Comparison of ENCODE assay signal across 10 cellular contexts in the genomic region with DNA sequence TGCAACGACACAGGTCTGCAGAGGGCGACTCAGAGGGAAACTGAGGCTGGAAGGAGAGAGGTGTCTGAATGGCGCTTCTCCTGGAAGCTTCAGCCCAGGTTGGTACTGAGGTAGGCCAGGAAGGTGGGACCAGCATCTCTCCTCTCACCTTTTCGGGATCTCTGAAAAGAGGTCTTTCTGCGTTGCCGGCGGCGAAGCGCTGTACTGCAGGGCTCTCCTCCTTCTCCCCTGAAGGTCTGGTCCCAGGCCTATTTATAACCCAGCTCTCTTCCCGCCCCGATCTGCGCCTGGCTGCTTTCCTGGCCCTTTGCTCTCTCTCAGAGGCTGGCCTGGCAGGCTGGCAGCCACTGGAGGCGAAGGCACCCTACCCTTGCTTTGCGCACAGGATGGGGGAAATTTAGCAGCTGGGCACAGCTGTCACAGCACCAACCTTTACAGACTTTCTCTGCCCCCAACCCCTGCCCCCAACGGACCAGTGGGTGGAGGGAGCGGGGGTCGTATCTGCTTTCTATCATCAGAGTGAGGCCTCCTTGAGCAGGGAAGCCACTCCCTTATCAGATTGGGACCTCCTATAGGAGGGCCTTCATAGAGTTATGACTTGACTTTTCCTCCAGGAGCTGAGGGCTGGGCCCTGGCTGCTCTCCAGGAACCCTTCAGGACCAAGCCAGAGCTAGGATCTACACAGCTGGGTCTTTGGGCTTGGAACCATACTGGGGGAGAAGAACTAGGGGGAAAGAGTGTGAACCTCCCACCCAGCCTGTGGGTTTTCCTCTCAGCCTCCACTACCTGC. TPM values are rescaled to one million over a fixed set of nuclear protein-coding genes. Genes with fewer than 3 reads are reported as not detected.
A peak's percentile ranks its signal among the peaks of the same experiment; 100 is the strongest.
DNase-seq lines count a peak whose midpoint lies in the region; FAIRE-seq and TF ChIP-seq lines count a peak whose summit lies in the region.
"Had no signal": no experiment of that assay in that cellular context is flagged by ENCODE, and none has a peak within 500 bp of the region (broad histone marks: within the 10 kb centered on the region; RNA-seq: fewer than 3 reads in every experiment).

No MANE protein-coding gene starts in this region.

- H3K9ac ChIP-seq in HUES48 (ENCODE audit: low read depth, low read length) (no peak overlapping the region; the same call in 1 of the 2 replicates), keratinocyte (ENCODE audit: control insufficient read depth, extremely low read depth, insufficient read depth, low read length) (peak overlapping the region; percentile 71)

- H3K4me3 Mint-ChIP-seq in activated T-helper 2 cell treated with anti-CD3 and anti-CD28 coated beads, Interferon-gamma antibody, Interleukin-2, Interleukin-4, amounts not matched to agents 10 μg/mL and 5 μg/mL and 100 μg/mL, durations not matched to agents 14 hours and 24 hours and 36 hours (ENCODE audit: low read depth) = no peak overlapping the region

- H2AFZ ChIP-seq in keratinocyte (ENCODE audit: control insufficient read depth, low read length) = peak overlapping the region; percentile 74

- H4K20me1 ChIP-seq in keratinocyte (ENCODE audit: control insufficient read depth, extremely low read depth, insufficient read depth, low read length) = no peaks in the 10 kb centered on the region

- TF ChIP-seq CTCF in cardiac fibroblast (IDR thresholded peaks at IDR 0.05; ENCODE audit: low read depth, low read length) = no peak
- TF ChIP-seq CTCF in keratinocyte (optimal IDR thresholded peaks at IDR 0.05 in 1 of 3, IDR thresholded peaks at IDR 0.05 in 1 of 3, conservative IDR thresholded peaks at IDR 0.05 in 1 of 3; ENCODE audit: extremely low read depth in 1 of 3, insufficient read depth in 2 of 3, low read length in 3 of 3) = no peak

- H3K4me3 ChIP-seq in HUES48 (ENCODE audit: low read depth, low read length) = peak overlapping the region; percentile 71
- peak overlapping the region; percentile 54 to 62 for H3K4me3 ChIP-seq in cardiac fibroblast (replicated peaks in 1 of 2; ENCODE audit: low read depth in 2 of 2, low read length in 2 of 2)
- peak overlapping the region; percentile 48 to 72 (median 49) for H3K4me3 ChIP-seq in keratinocyte (ENCODE audit: control insufficient read depth in 2 of 3, extremely low read depth in 1 of 3, insufficient read depth in 2 of 3, low read depth in 1 of 3, low read length in 3 of 3)
- H3K4me3 ChIP-seq in skeletal muscle cell (ENCODE audit: low read depth, low read length) = peak overlapping the region; percentile 51

- H3K27ac ChIP-seq in HUES48 (ENCODE audit: low read depth, low read length) = no peak overlapping the region
- H3K27ac ChIP-seq in keratinocyte (ENCODE audit: control insufficient read depth, insufficient read depth, low read length) = no peak overlapping the region

- no peaks in the 10 kb centered on the region for H3K79me2 ChIP-seq in keratinocyte (ENCODE audit: control insufficient read depth, insufficient read depth, low read length)

- DNase-seq in cardiac fibroblast (ENCODE audit: low read depth in 2 of 2) = no peak
- no peak for DNase-seq in keratinocyte (ENCODE audit: low read depth, low spot score)
- no peak for DNase-seq in skeletal muscle cell (ENCODE audit: low read depth)
- DNase-seq in activated T-helper 2 cell treated with anti-CD3 and anti-CD28 coated beads, Interferon-gamma antibody, Interleukin-2, Interleukin-4, amounts not matched to agents 10 μg/mL and 5 μg/mL and 100 μg/mL, durations not matched to agents 14 hours and 24 hours and 36 hours (ENCODE audit: low spot score) = no peak
- no peak for DNase-seq in RPMI8226
- no peak for DNase-seq in SK-N-DZ (ENCODE audit: low spot score)
- no peak for DNase-seq in COR-L47 (lab: John Stamatoyannopoulos, UW)
- DNase-seq: activated CD8-positive, alpha-beta memory T cell treated with anti-CD3 and anti-CD28 coated beads, Interleukin-2, amount 50 U/mL, for 48 hours; stimulated activated naive CD4-positive, alpha-beta T cell had no signal

- dilution Hi-C loops in keratinocyte (cut with MboI; ENCODE audit: extremely low pct_ligation_motif_present, low sequenced_read_pairs) = no loop called here

- H3K36me3 Mint-ChIP-seq in activated T-helper 2 cell treated with anti-CD3 and anti-CD28 coated beads, Interferon-gamma antibody, Interleukin-2, Interleukin-4, amounts not matched to agents 10 μg/mL and 5 μg/mL and 100 μg/mL, durations not matched to agents 14 hours and 24 hours and 36 hours (ENCODE audit: low read depth) = no peaks in the 10 kb centered on the region

- peak overlapping the region; percentile 88 for H3K4me2 ChIP-seq in keratinocyte (ENCODE audit: control insufficient read depth, extremely low read depth, insufficient read depth, low read depth, low read length)

- intact Hi-C loops in activated T-helper 2 cell treated with anti-CD3 and anti-CD28 coated beads, Interferon-gamma antibody, Interleukin-2, Interleukin-4, amounts not matched to agents 10 μg/mL and 5 μg/mL and 100 μg/mL, durations not matched to agents 14 hours and 24 hours and 36 hours (cut with micrococcal nuclease) = loop anchor here (5.0 kb wide), 1 partner anchor 227 kb away; the partner anchor contains the start of gene PAIP2B

- H3K36me3 ChIP-seq in HUES48 (ENCODE audit: control insufficient read depth, insufficient read depth, low read length) = no peaks in the 10 kb centered on the region
- no peaks in the 10 kb centered on the region for H3K36me3 ChIP-seq in keratinocyte (ENCODE audit: control insufficient read depth in 2 of 2, extremely low read depth in 1 of 2, insufficient read depth in 2 of 2, low read length in 2 of 2)

- H3K27ac Mint-ChIP-seq in activated T-helper 2 cell treated with anti-CD3 and anti-CD28 coated beads, Interferon-gamma antibody, Interleukin-2, Interleukin-4, amounts not matched to agents 10 μg/mL and 5 μg/mL and 100 μg/mL, durations not matched to agents 14 hours and 24 hours and 36 hours = no peak overlapping the region

- H3K9me1 ChIP-seq in keratinocyte (ENCODE audit: control insufficient read depth, extremely low read depth, insufficient read depth, low read length) = no peaks in the 10 kb centered on the region

- peaks cover 37% of the 10 kb centered on the region for H3K4me1 ChIP-seq in HUES48 (ENCODE audit: control insufficient read depth, insufficient read depth, low read length)
- peaks cover 45% of the 10 kb centered on the region for H3K4me1 ChIP-seq in keratinocyte (ENCODE audit: control insufficient read depth, extremely low read depth, insufficient read depth, low read length)

- no peaks in the 10 kb centered on the region for H3K9me3 Mint-ChIP-seq in activated T-helper 2 cell treated with anti-CD3 and anti-CD28 coated beads, Interferon-gamma antibody, Interleukin-2, Interleukin-4, amounts not matched to agents 10 μg/mL and 5 μg/mL and 100 μg/mL, durations not matched to agents 14 hours and 24 hours and 36 hours

- H3K27me3 ChIP-seq in HUES48 (ENCODE audit: control insufficient read depth, insufficient read depth, low read length) (peaks cover 46% of the 10 kb centered on the region), keratinocyte (ENCODE audit: control insufficient read depth, extremely low read depth, insufficient read depth, low read length) (no peaks in the 10 kb centered on the region)

- H3K4me1 Mint-ChIP-seq in activated T-helper 2 cell treated with anti-CD3 and anti-CD28 coated beads, Interferon-gamma antibody, Interleukin-2, Interleukin-4, amounts not matched to agents 10 μg/mL and 5 μg/mL and 100 μg/mL, durations not matched to agents 14 hours and 24 hours and 36 hours (ENCODE audit: low read depth) = peaks cover 9% of the 10 kb centered on the region

- no peak for FAIRE-seq in keratinocyte (lab: Jason Lieb, UNC)

- H3K9me3 ChIP-seq in HUES48 (ENCODE audit: control insufficient read depth, insufficient read depth, low read length) (no peaks in the 10 kb centered on the region), keratinocyte (ENCODE audit: control insufficient read depth, low read depth, low read length) (no peaks in the 10 kb centered on the region)

- H3K27me3 Mint-ChIP-seq in activated T-helper 2 cell treated with anti-CD3 and anti-CD28 coated beads, Interferon-gamma antibody, Interleukin-2, Interleukin-4, amounts not matched to agents 10 μg/mL and 5 μg/mL and 100 μg/mL, durations not matched to agents 14 hours and 24 hours and 36 hours (ENCODE audit: low read depth) = peaks cover 52% of the 10 kb centered on the region

RNA-seq across cellular contexts. Expression of gene DYSF, which starts 1.1 kb away (rescaled TPM):
- polyA plus RNA-seq in keratinocyte = 8.2 to 20.6 TPM (median 12.9 TPM) in 3 replicates
- 7.0 TPM for polyA plus RNA-seq in keratinocyte (2011; ENCODE audit: low read depth)
- polyA plus RNA-seq in keratinocyte (2011; cell fraction: cytosol; rRNA removed) = 14.7 and 24.2 TPM in 2 replicates
- polyA plus RNA-seq in keratinocyte (2011; cell fraction: nucleus; rRNA removed) = 48.2 and 63.8 TPM in 2 replicates
- 6.8 and 29.5 TPM in 2 replicates for polyA plus RNA-seq in keratinocyte (2012; ENCODE audit: low replicate concordance)
- polyA minus RNA-seq in keratinocyte = 34.1 to 103 TPM (median 39.7 TPM) in 3 replicates
- 49.5 TPM for polyA minus RNA-seq in keratinocyte (2011; cell fraction: cytosol; rRNA and poly(A)+ RNA removed)
- polyA minus RNA-seq in keratinocyte (2011; cell fraction: nucleus; rRNA and poly(A)+ RNA removed) = 46.2 and 71.6 TPM in 2 replicates
- 0.05 TPM in 1 of 2 replicates, not detected in the other for total RNA-seq in activated T-helper 2 cell treated with anti-CD3 and anti-CD28 coated beads, Interferon-gamma antibody, Interleukin-2, Interleukin-4, amounts not matched to agents 10 μg/mL and 5 μg/mL and 100 μg/mL, durations not matched to agents 14 hours and 24 hours and 36 hours
- 0.15 TPM in 1 of 2 replicates, not detected in the other for polyA plus RNA-seq in SK-N-DZ (2014; cell fraction: cytosol; rRNA removed)
- not detected in 2 replicates for polyA plus RNA-seq in SK-N-DZ (2014; cell fraction: nucleus; rRNA removed)
